15 cellular contexts compared by ENCODE assay signal in the genomic region with DNA sequence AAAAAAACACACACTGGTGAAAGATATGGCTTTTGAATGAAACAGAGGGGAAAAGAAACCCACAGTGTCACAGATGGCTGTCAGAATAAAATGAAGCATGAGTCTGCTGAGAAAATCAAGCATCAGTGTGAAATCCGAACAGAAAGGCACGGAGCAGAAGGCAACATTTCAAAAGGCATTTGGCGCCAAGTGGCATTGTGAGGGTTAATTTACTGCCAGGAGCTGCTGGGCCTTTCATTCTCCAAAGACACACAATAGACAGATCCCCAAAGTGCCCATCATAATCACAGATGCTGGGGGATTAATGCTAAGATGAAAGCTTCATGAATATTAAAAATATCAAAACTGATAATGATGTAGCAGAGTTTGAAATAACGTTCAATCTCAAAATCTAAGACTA.
DNase-seq lines count a peak whose midpoint lies in the region; ATAC-seq and TF ChIP-seq lines count a peak whose summit lies in the region.
"Had no signal": no experiment of that assay in that cellular context is flagged by ENCODE, and none has a peak within 500 bp of the region (broad histone marks: within the 10 kb centered on the region; RNA-seq: fewer than 3 reads in every experiment).

No MANE protein-coding gene starts in this region.

- H3K4me3 Mint-ChIP-seq in glutamatergic neuron (ENCODE audit: unreplicated experiment) (no peak overlapping the region), nephron progenitor cell (no peak overlapping the region)
- H3K4me3 Mint-ChIP-seq in natural killer cell treated with Interleukin-12 subunit alpha and Interleukin-12 subunit beta and Interleukin-15 and Interleukin-18, amount 100 ng/mL, for 72 hours: no peak overlapping the region

- DNase-seq in NCI-H748 (lab: John Stamatoyannopoulos, UW; ENCODE audit: unreplicated experiment) (peak; percentile 3), NCI-H748 treated with DMSO at 0.1 percent for 48 hours (lab: John Stamatoyannopoulos, UW) (no peak), NCI-H524 (lab: John Stamatoyannopoulos, UW) (peak; percentile 77 to 94), glutamatergic neuron (no peak), nephron progenitor cell (no peak), medulla oblongata (ENCODE audit: extremely low spot score) (no peak)
- DNase-seq in natural killer cell treated with Interleukin-12 subunit alpha and Interleukin-12 subunit beta and Interleukin-15 and Interleukin-18, amount 100 ng/mL, for 72 hours (ENCODE audit: low spot score): no peak
- DNase-seq: DMS53, MV-4-11, NCI-H146, NCI-H2081 treated with DMSO at 0.1 percent for 48 hours, NCI-H510A treated with DMSO at 0.1 percent for 48 hours, SIG-M5 had no signal

- H3K9me3 Mint-ChIP-seq in glutamatergic neuron (ENCODE audit: unreplicated experiment): peaks cover 6% of the 10 kb centered on the region
- peaks cover 12% of the 10 kb centered on the region for H3K9me3 Mint-ChIP-seq in natural killer cell treated with Interleukin-12 subunit alpha and Interleukin-12 subunit beta and Interleukin-15 and Interleukin-18, amount 100 ng/mL, for 72 hours
- peaks cover 5% of the 10 kb centered on the region for H3K9me3 Mint-ChIP-seq in nephron progenitor cell

- H3K36me3 Mint-ChIP-seq in glutamatergic neuron (ENCODE audit: unreplicated experiment) (no peaks in the 10 kb centered on the region), nephron progenitor cell (ENCODE audit: low read depth) (no peaks in the 10 kb centered on the region)
- peaks cover 5% of the 10 kb centered on the region for H3K36me3 Mint-ChIP-seq in natural killer cell treated with Interleukin-12 subunit alpha and Interleukin-12 subunit beta and Interleukin-15 and Interleukin-18, amount 100 ng/mL, for 72 hours

- no peak for TF ChIP-seq CTCF in glutamatergic neuron (IDR thresholded peaks at IDR 0.05; ENCODE audit: partially characterized antibody, unreplicated experiment)
- no peak for TF ChIP-seq CTCF in nephron progenitor cell (IDR thresholded peaks at IDR 0.05)

- H3K27ac Mint-ChIP-seq in glutamatergic neuron (ENCODE audit: unreplicated experiment) (peak overlapping the region; percentile 80), nephron progenitor cell (no peak overlapping the region)
- H3K27ac Mint-ChIP-seq in natural killer cell treated with Interleukin-12 subunit alpha and Interleukin-12 subunit beta and Interleukin-15 and Interleukin-18, amount 100 ng/mL, for 72 hours: no peak overlapping the region

- H3K4me1 Mint-ChIP-seq in glutamatergic neuron (ENCODE audit: low read depth, unreplicated experiment) (peaks cover 23% of the 10 kb centered on the region), nephron progenitor cell (peaks cover 48% of the 10 kb centered on the region)
- H3K4me1 Mint-ChIP-seq in natural killer cell treated with Interleukin-12 subunit alpha and Interleukin-12 subunit beta and Interleukin-15 and Interleukin-18, amount 100 ng/mL, for 72 hours (ENCODE audit: low read depth in 2 of 2): no peaks in the 10 kb centered on the region

- no peak for ATAC-seq in natural killer cell treated with Interleukin-12 subunit alpha and Interleukin-12 subunit beta and Interleukin-15 and Interleukin-18, amount 100 ng/mL, for 72 hours
- no peak for ATAC-seq in HG02678 (IDR thresholded peaks at IDR 0.05; ENCODE audit: unreplicated experiment)
- ATAC-seq: GM12878 had no signal

- H3K27me3 Mint-ChIP-seq in glutamatergic neuron (ENCODE audit: unreplicated experiment) (no peaks in the 10 kb centered on the region), nephron progenitor cell (ENCODE audit: low read depth, poor library complexity) (no peaks in the 10 kb centered on the region)
- no peaks in the 10 kb centered on the region for H3K27me3 Mint-ChIP-seq in natural killer cell treated with Interleukin-12 subunit alpha and Interleukin-12 subunit beta and Interleukin-15 and Interleukin-18, amount 100 ng/mL, for 72 hours

Comparison
In these comparisons a context has a peak if more than half of its experiments do, and no peak if none do; other contexts are left out.
1. DNase-seq: peak in NCI-H748 (single experiment) and NCI-H524 (2 of 2); none in NCI-H748 treated with DMSO at 0.1 percent for 48 hours (single experiment), glutamatergic neuron (single experiment), natural killer cell treated with Interleukin-12 subunit alpha and Interleukin-12 subunit beta and Interleukin-15 and Interleukin-18, amount 100 ng/mL, for 72 hours (single experiment), nephron progenitor cell (single experiment) and medulla oblongata (single experiment).